In the genomic region with DNA sequence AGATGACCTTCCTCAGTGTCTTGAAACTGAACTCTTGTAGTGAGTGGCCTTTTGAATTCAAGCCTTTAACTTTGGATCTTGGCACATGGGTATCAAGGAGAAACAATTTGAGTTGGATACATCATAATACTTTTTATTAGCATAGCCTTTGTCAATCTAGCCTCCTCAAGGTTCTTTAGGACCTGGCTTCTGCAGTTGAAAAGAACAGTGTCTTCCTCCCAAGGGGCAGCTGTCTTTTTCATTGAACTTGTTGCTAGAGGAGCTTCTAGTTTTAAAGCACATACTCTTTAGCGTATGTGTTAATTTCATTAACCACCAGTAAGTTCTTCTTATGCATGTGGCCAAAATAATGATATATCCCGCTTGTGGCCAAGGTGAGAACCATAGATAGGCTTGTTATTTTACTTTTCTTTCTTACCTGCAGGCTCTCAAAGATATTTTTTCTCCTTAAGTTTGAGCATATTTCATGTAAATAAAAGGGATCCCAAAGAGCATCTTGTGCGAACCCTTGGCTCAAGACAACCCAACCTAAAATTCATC, we compare ENCODE assay signal across 1 cellular context.
TF ChIP-seq lines count a peak whose summit lies in the region.

No MANE protein-coding gene starts in this region.

TF ChIP-seq in SK-N-SH, 30 proteins besides CTCF, POLR2A, EP300 and RAD21:
- TF ChIP-seq, protein P1, sequence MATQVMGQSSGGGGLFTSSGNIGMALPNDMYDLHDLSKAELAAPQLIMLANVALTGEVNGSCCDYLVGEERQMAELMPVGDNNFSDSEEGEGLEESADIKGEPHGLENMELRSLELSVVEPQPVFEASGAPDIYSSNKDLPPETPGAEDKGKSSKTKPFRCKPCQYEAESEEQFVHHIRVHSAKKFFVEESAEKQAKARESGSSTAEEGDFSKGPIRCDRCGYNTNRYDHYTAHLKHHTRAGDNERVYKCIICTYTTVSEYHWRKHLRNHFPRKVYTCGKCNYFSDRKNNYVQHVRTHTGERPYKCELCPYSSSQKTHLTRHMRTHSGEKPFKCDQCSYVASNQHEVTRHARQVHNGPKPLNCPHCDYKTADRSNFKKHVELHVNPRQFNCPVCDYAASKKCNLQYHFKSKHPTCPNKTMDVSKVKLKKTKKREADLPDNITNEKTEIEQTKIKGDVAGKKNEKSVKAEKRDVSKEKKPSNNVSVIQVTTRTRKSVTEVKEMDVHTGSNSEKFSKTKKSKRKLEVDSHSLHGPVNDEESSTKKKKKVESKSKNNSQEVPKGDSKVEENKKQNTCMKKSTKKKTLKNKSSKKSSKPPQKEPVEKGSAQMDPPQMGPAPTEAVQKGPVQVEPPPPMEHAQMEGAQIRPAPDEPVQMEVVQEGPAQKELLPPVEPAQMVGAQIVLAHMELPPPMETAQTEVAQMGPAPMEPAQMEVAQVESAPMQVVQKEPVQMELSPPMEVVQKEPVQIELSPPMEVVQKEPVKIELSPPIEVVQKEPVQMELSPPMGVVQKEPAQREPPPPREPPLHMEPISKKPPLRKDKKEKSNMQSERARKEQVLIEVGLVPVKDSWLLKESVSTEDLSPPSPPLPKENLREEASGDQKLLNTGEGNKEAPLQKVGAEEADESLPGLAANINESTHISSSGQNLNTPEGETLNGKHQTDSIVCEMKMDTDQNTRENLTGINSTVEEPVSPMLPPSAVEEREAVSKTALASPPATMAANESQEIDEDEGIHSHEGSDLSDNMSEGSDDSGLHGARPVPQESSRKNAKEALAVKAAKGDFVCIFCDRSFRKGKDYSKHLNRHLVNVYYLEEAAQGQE (IDR thresholded peaks at IDR 0.05; ENCODE audit: low read depth, low read length), result no peak
- TF ChIP-seq FOXJ3 (CRISPR knock-in tag; IDR thresholded peaks at IDR 0.05), result no peak
- TF ChIP-seq GABPA (IDR thresholded peaks at IDR 0.05; ENCODE audit: low read depth), result no peak
- no peak for TF ChIP-seq JUND (IDR thresholded peaks at IDR 0.05)
- no peak for TF ChIP-seq PBX3 (IDR thresholded peaks at IDR 0.05)
- no peak for TF ChIP-seq YY1 (IDR thresholded peaks at IDR 0.05; ENCODE audit: low read depth)
- TF ChIP-seq FOXM1 (IDR thresholded peaks at IDR 0.05; ENCODE audit: low read depth), result no peak
- no peak for TF ChIP-seq USF1 (IDR thresholded peaks at IDR 0.05; ENCODE audit: borderline replicate concordance, low read depth)
- no peak for TF ChIP-seq TAF1 (IDR thresholded peaks at IDR 0.05; ENCODE audit: borderline replicate concordance, low read depth, low read length)
- TF ChIP-seq TEAD4 (IDR thresholded peaks at IDR 0.05; ENCODE audit: borderline replicate concordance, insufficient read depth), result no peak
- no peak for TF ChIP-seq EZH2phosphoT487 (IDR thresholded peaks at IDR 0.05; ENCODE audit: borderline replicate concordance, low read depth)
- no peak for TF ChIP-seq RFX5 (IDR thresholded peaks at IDR 0.05; ENCODE audit: low read length)
- no peak for TF ChIP-seq SIN3A (IDR thresholded peaks at IDR 0.05; ENCODE audit: borderline replicate concordance, low read depth, low read length)
